11 cellular contexts compared by ENCODE assay signal in the genomic region with DNA sequence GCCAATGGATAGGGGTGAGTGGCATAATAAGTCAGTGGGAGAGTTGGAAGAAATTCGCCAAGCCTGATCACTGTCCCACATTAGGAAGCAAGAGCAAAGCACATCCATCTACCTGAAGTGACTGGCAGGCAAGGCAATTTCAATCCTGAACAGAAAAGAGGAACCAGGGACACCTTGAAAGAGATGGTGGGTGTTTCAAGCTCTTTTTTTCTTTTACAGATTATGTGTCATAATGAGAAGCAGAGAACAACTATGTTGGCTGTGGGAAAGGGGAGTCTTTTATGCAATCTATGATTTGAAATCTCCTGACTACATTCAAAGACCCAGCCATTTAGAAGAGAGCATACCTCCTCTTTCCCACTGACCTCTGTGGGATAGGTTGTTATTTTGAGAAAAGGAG.
DNase-seq lines count a peak whose midpoint lies in the region; ATAC-seq and TF ChIP-seq lines count a peak whose summit lies in the region.
"Had no signal": no experiment of that assay in that cellular context is flagged by ENCODE, and none has a peak within 500 bp of the region (broad histone marks: within the 10 kb centered on the region; RNA-seq: fewer than 3 reads in every experiment).

No MANE protein-coding gene starts in this region.

- intact Hi-C loops in ovary (cut with DNase I): no loop called here

- no peak for TF ChIP-seq CTCF in ovary (IDR thresholded peaks at IDR 0.05)

- peaks cover 2% of the 10 kb centered on the region for H3K4me1 Mint-ChIP-seq in memory B cell

- H3K36me3 Mint-ChIP-seq in memory B cell: no peaks in the 10 kb centered on the region
- H3K36me3 Mint-ChIP-seq: immature natural killer cell had no signal

- H3K4me1 ChIP-seq in ovary (ENCODE audit: insufficient read depth): no peaks in the 10 kb centered on the region
- H3K4me1 ChIP-seq: colonic mucosa, testis had no signal

- in situ Hi-C loops in KBM-7 (cut with MboI; ENCODE audit: low pct_unique_long_range_greater_than_20kb, low sequenced_read_pairs): no loop called here

- no peaks in the 10 kb centered on the region for H3K9me3 Mint-ChIP-seq in memory B cell
- H3K9me3 Mint-ChIP-seq: immature natural killer cell had no signal

- H3K36me3 ChIP-seq in ovary (no peaks in the 10 kb centered on the region), MG63 (no peaks in the 10 kb centered on the region)
- H3K36me3 ChIP-seq: colonic mucosa had no signal

- TF ChIP-seq POLR2A in ovary (IDR thresholded peaks at IDR 0.05): no peak

- TF ChIP-seq EP300 in ovary (IDR thresholded peaks at IDR 0.05): no peak

- WGBS in ovary, 3 donors: 89 to 96% (median 92%) methylated on average over 1 of the region's 1 CpG

- no peak overlapping the region for H3K4me3 ChIP-seq in ovary
- no peak overlapping the region for H3K4me3 ChIP-seq in MG63
- H3K4me3 ChIP-seq: colonic mucosa, testis had no signal

- peak; percentile 76 for ATAC-seq in GM18870 (IDR thresholded peaks at IDR 0.05; ENCODE audit: unreplicated experiment)
- peak; percentile 63 for ATAC-seq in GM21737 (IDR thresholded peaks at IDR 0.05; ENCODE audit: unreplicated experiment)
- peak; percentile 73 for ATAC-seq in HG03342 (IDR thresholded peaks at IDR 0.05; ENCODE audit: unreplicated experiment)
- peak; percentile 47 for ATAC-seq in memory B cell (ENCODE audit: low read depth)

- H3K27ac Mint-ChIP-seq in memory B cell: no peak overlapping the region

- H3K27me3 Mint-ChIP-seq in memory B cell: no peaks in the 10 kb centered on the region

- no peak overlapping the region for H3K4me3 Mint-ChIP-seq in memory B cell

- no peaks in the 10 kb centered on the region for H3K9me3 ChIP-seq in ovary
- H3K9me3 ChIP-seq in MG63: no peaks in the 10 kb centered on the region
- H3K9me3 ChIP-seq: colonic mucosa, testis had no signal

- H3K27me3 ChIP-seq in ovary: no peaks in the 10 kb centered on the region
- H3K27me3 ChIP-seq in MG63: no peaks in the 10 kb centered on the region
- H3K27me3 ChIP-seq: colonic mucosa, testis had no signal

- no peak overlapping the region for H3K27ac ChIP-seq in ovary
- H3K27ac ChIP-seq: colonic mucosa, testis had no signal

- DNase-seq in memory B cell (ENCODE audit: low spot score in 2 of 2) (no peak), KBM-7 (no peak), ovary (no peak), MG63 (no peak)
- DNase-seq: colonic mucosa, immature natural killer cell, retina, testis had no signal
